In the genomic region with DNA sequence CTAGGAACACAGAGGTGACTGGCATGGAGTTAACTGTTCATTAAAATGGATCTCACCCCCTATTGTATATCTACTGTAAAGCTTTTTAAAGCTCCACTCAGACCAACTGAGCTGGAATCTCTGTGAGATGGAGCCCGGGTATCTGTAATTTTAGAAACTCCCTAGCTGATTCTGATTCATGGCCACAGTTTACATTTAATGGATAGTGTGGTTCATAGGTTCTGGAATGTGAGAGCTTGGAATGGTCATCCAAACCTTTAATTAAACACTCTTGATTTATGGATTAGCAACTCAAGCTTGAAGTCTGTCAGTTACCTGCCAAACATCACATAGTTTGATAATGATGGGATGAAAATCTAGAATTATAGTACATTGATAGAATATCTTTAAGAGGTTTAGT, we compare ENCODE assay signal across 36 cellular contexts.
DNase-seq lines count a peak whose midpoint lies in the region; ATAC-seq, FAIRE-seq and TF ChIP-seq lines count a peak whose summit lies in the region.
"Had no signal": no experiment of that assay in that cellular context is flagged by ENCODE, and none has a peak within 500 bp of the region (broad histone marks: within the 10 kb centered on the region; RNA-seq: fewer than 3 reads in every experiment).

No MANE protein-coding gene starts in this region.

- H3K4me1 Mint-ChIP-seq in astrocyte (ENCODE audit: low read depth, unreplicated experiment): peaks cover 17% of the 10 kb centered on the region
- H3K4me1 Mint-ChIP-seq: activated B cell treated with CpG ODN at 0.5 μM for 24 hours; activated CD4-positive, alpha-beta T cell treated with anti-CD3 and anti-CD28 coated beads, Interleukin-2, amount 10 ng/mL, durations not matched to agents 7 days and 5 days; CD4-positive, CD25-positive, alpha-beta regulatory T cell; neural crest cell had no signal

- in situ Hi-C loops in IMR-90 (cut with MboI; ENCODE audit: low sequenced_read_pairs): no loop called here

- H2BK120ac ChIP-seq in IMR-90 (ENCODE audit: low read depth, low read length): peak overlapping the region; percentile 83; the same call in 1 of the 2 replicates

- no peaks in the 10 kb centered on the region for H3K27me3 Mint-ChIP-seq in astrocyte (ENCODE audit: low read depth, unreplicated experiment)
- H3K27me3 Mint-ChIP-seq: activated B cell treated with CpG ODN at 0.5 μM for 24 hours; activated CD4-positive, alpha-beta T cell treated with anti-CD3 and anti-CD28 coated beads, Interleukin-2, amount 10 ng/mL, durations not matched to agents 7 days and 5 days; activated naive CD8-positive, alpha-beta T cell; CD4-positive, CD25-positive, alpha-beta regulatory T cell; effector memory CD8-positive, alpha-beta T cell had no signal

- no peak overlapping the region; the same call in 1 of the 2 replicates for H3K56ac ChIP-seq in IMR-90 (ENCODE audit: extremely low read depth, insufficient read depth, low read length)

- H3K27ac ChIP-seq in IMR-90 (ENCODE audit: insufficient read depth, low read length): no peak overlapping the region
- H3K27ac ChIP-seq in astrocyte (ENCODE audit: low read depth, low read length): no peak overlapping the region
- H3K27ac ChIP-seq: A549, ascending aorta, left lung, pancreas, right atrium auricular region, SK-N-MC, thoracic aorta had no signal

- intact Hi-C loops in IMR-90 (cut with micrococcal nuclease): no loop called here

- H3K9me3 Mint-ChIP-seq in astrocyte (ENCODE audit: unreplicated experiment): no peaks in the 10 kb centered on the region
- H3K9me3 Mint-ChIP-seq: activated CD4-positive, alpha-beta T cell treated with anti-CD3 and anti-CD28 coated beads, Interleukin-2, amount 10 ng/mL, durations not matched to agents 7 days and 5 days; neural crest cell had no signal

- H3K9me1 ChIP-seq in IMR-90 (ENCODE audit: insufficient read depth, low read length): no peaks in the 10 kb centered on the region; the same call in 1 of the 2 replicates

- H4K91ac ChIP-seq in IMR-90 (ENCODE audit: insufficient read depth, low read depth, low read length): peak overlapping the region; percentile 53; the same call in 1 of the 2 replicates

- DNase-seq in Daoy (ENCODE audit: low read depth): peak; percentile 66
- DNase-seq in IMR-90: peak; percentile 67
- peak; percentile 35 for DNase-seq in astrocyte (ENCODE audit: low read depth)
- DNase-seq in iris pigment epithelial cell (ENCODE audit: low read depth): peak; percentile 49
- DNase-seq in OCI-M2 (lab: John Stamatoyannopoulos, UW; ENCODE audit: unreplicated experiment): no peak
- no peak for DNase-seq in urothelium cell line (ENCODE audit: low spot score)
- no peak for DNase-seq in NCI-H526 treated with DMSO at 0.1 percent for 48 hours (lab: John Stamatoyannopoulos, UW)
- DNase-seq: activated B cell treated with CpG ODN at 0.5 μM for 24 hours; activated CD4-positive, alpha-beta T cell treated with anti-CD3 and anti-CD28 coated beads, Interleukin-2, amount 10 ng/mL, durations not matched to agents 7 days and 5 days; activated effector memory CD4-positive, alpha-beta T cell treated with anti-CD3 and anti-CD28 coated beads, Interleukin-2, amount 50 U/mL, for 16 hours; AML-193; caudate nucleus; CD4-positive, CD25-positive, alpha-beta regulatory T cell; effector memory CD8-positive, alpha-beta T cell; H7; hippocampal formation; Kasumi-1; left lung; NCI-H146; NCI-H345; NCI-H774; pancreas; stimulated activated naive CD8-positive, alpha-beta T cell treated with anti-CD3 and anti-CD28 coated beads, Interleukin-15, Interleukin-2, amounts not matched to agents 100 U/mL and 50 U/mL, for 24 hours; T-helper 1 cell had no signal

- no peak overlapping the region; the same call in 1 of the 2 replicates for H2BK20ac ChIP-seq in IMR-90 (ENCODE audit: low read depth, low read length)

- H4K20me1 ChIP-seq in IMR-90 (ENCODE audit: insufficient read depth, low read length) (no peaks in the 10 kb centered on the region), astrocyte (ENCODE audit: insufficient read depth, low read length) (no peaks in the 10 kb centered on the region)

- H3K4ac ChIP-seq in IMR-90 (ENCODE audit: low read depth, low read length): peak overlapping the region; percentile 88; the same call in 1 of the 2 replicates

- no peak for FAIRE-seq in astrocyte (lab: Jason Lieb, UNC)
- FAIRE-seq in urothelium cell line (lab: Jason Lieb, UNC): no peak
- FAIRE-seq: A549, GM12892, HepG2, pancreas had no signal

- H2AFZ ChIP-seq in IMR-90 (replicated peaks; ENCODE audit: low read length, poor library complexity) (no peak overlapping the region), astrocyte (ENCODE audit: low read depth, low read length) (no peak overlapping the region)

- no peak overlapping the region for H2AK5ac ChIP-seq in IMR-90 (ENCODE audit: low read depth, low read length)

- H3K36me3 Mint-ChIP-seq in astrocyte (ENCODE audit: low read depth, unreplicated experiment): no peaks in the 10 kb centered on the region
- H3K36me3 Mint-ChIP-seq: activated naive CD8-positive, alpha-beta T cell; CD4-positive, CD25-positive, alpha-beta regulatory T cell had no signal

- H2BK5ac ChIP-seq in IMR-90 (ENCODE audit: low read depth, low read length, poor library complexity, severe bottlenecking): peak overlapping the region; percentile 75

- H3K4me3 Mint-ChIP-seq in astrocyte (ENCODE audit: unreplicated experiment): no peak overlapping the region
- H3K4me3 Mint-ChIP-seq: activated B cell treated with CpG ODN at 0.5 μM for 24 hours; activated CD4-positive, alpha-beta T cell treated with anti-CD3 and anti-CD28 coated beads, Interleukin-2, amount 10 ng/mL, durations not matched to agents 7 days and 5 days; activated naive CD8-positive, alpha-beta T cell; CD4-positive, CD25-positive, alpha-beta regulatory T cell; effector memory CD8-positive, alpha-beta T cell; neural crest cell had no signal

- POLR2A ChIA-PET in IMR-90 (lab: Charles Lee; ENCODE audit: unreplicated experiment): no interaction called here

- H3K27me3 ChIP-seq in IMR-90 (ENCODE audit: control insufficient read depth, insufficient read depth, low read length) (no peaks in the 10 kb centered on the region), astrocyte (ENCODE audit: insufficient read depth, low read length) (no peaks in the 10 kb centered on the region)
- H3K27me3 ChIP-seq: ascending aorta, left lung, pancreas, right atrium auricular region had no signal

- H3K4me1 ChIP-seq in IMR-90 (ENCODE audit: control insufficient read depth, insufficient read depth, low read length): peaks cover 7% of the 10 kb centered on the region
- H3K4me1 ChIP-seq in astrocyte (ENCODE audit: insufficient read depth, low read length): no peaks in the 10 kb centered on the region
- H3K4me1 ChIP-seq: A549, ascending aorta, left lung, pancreas, right atrium auricular region had no signal

- H3K4me3 ChIP-seq in IMR-90 (ENCODE audit: insufficient read depth, low read depth, low read length) (no peak overlapping the region), astrocyte (ENCODE audit: insufficient read depth, low read depth, low read length) (no peak overlapping the region)
- H3K4me3 ChIP-seq: A549, ascending aorta, left lung, pancreas, right atrium auricular region, SK-N-MC, smooth muscle cell, thoracic aorta had no signal

- no peak overlapping the region for H3K27ac Mint-ChIP-seq in astrocyte (ENCODE audit: unreplicated experiment)
- H3K27ac Mint-ChIP-seq: activated B cell treated with CpG ODN at 0.5 μM for 24 hours; activated CD4-positive, alpha-beta T cell treated with anti-CD3 and anti-CD28 coated beads, Interleukin-2, amount 10 ng/mL, durations not matched to agents 7 days and 5 days; activated naive CD8-positive, alpha-beta T cell; CD4-positive, CD25-positive, alpha-beta regulatory T cell; effector memory CD8-positive, alpha-beta T cell had no signal

- peak overlapping the region; percentile 87; the same call in 1 of the 2 replicates for H3K18ac ChIP-seq in IMR-90 (ENCODE audit: low read depth, low read length)

- H3K9ac ChIP-seq in IMR-90 (ENCODE audit: low read depth, low read length) (no peak overlapping the region), astrocyte (ENCODE audit: low read length) (no peak overlapping the region)

- dilution Hi-C loops in IMR-90 (cut with HindIII; ENCODE audit: low sequenced_read_pairs, unreplicated experiment): no loop called here

- H3K4me2 ChIP-seq in IMR-90 (ENCODE audit: low read depth, low read length) (peak overlapping the region; percentile 48; the same call in 1 of the 2 replicates), astrocyte (ENCODE audit: low read length) (no peak overlapping the region)
- H3K4me2 ChIP-seq: A549, smooth muscle cell had no signal

- no peak for TF ChIP-seq POLR2A in IMR-90 (IDR thresholded peaks at IDR 0.05; ENCODE audit: low read depth, low read length)

- peak overlapping the region in 1 of 2 experiments; percentile 71; a peak in 1 of 4 replicates for H4K8ac ChIP-seq in IMR-90 (ENCODE audit: low read depth in 2 of 2, low read length in 2 of 2)

- CTCF ChIA-PET in IMR-90 (lab: Yijun Ruan, JAX): interaction anchor here (0.7 to 1.7 kb wide), 3 partner anchors 14 to 47 kb away, joined by 3 to 4 read pairs (median 4); no protein-coding TSS in a partner anchor

- no peaks in the 10 kb centered on the region for H3K79me2 ChIP-seq in astrocyte (ENCODE audit: insufficient read depth, low read length)

- TF ChIP-seq RAD21 in IMR-90 (IDR thresholded peaks at IDR 0.05; ENCODE audit: low read length): no peak

- H3K36me3 ChIP-seq in IMR-90 (ENCODE audit: control insufficient read depth, insufficient read depth, low read length): no peaks in the 10 kb centered on the region
- H3K36me3 ChIP-seq in astrocyte (ENCODE audit: insufficient read depth, low read length): no peaks in the 10 kb centered on the region
- H3K36me3 ChIP-seq: ascending aorta, left lung, pancreas, right atrium auricular region, thoracic aorta had no signal

- no peak overlapping the region for H3K14ac ChIP-seq in IMR-90 (replicated peaks; ENCODE audit: low read depth, low read length)

- no peak overlapping the region for H3K23ac ChIP-seq in IMR-90 (ENCODE audit: low read depth, low read length)

- H2BK15ac ChIP-seq in IMR-90 (ENCODE audit: low read depth, low read length): no peak overlapping the region

- H3K9me3 ChIP-seq in IMR-90 (ENCODE audit: control insufficient read depth, insufficient read depth, low read length) (no peaks in the 10 kb centered on the region), astrocyte (ENCODE audit: insufficient read depth, low read depth, low read length) (no peaks in the 10 kb centered on the region)
- H3K9me3 ChIP-seq: A549, ascending aorta, pancreas, right atrium auricular region, thoracic aorta had no signal

- peak overlapping the region; percentile 84; the same call in 1 of the 2 replicates for H4K5ac ChIP-seq in IMR-90 (ENCODE audit: low read depth, low read length)

- no peaks in the 10 kb centered on the region for H3K79me1 ChIP-seq in IMR-90 (ENCODE audit: low read depth in 1 of 2, low read length in 2 of 2)

- WGBS in IMR-90 (ENCODE audit: extremely low coverage in 2 of 2, insufficient read length in 1 of 2), 2 experiments: no CpG with 5 or more reads among the region's 1 CpG

- H2AK9ac ChIP-seq in IMR-90 (replicated peaks; ENCODE audit: low read depth, low read length, poor library complexity): no peak overlapping the region

- ATAC-seq in IMR-90 (ENCODE audit: low read depth) (peak; percentile 97), HG03342 (IDR thresholded peaks at IDR 0.05; ENCODE audit: unreplicated experiment) (no peak)
- ATAC-seq: A549; effector memory CD8-positive, alpha-beta T cell; esophagus mucosa; HepG2; left lung; pancreas; stimulated activated naive CD8-positive, alpha-beta T cell treated with anti-CD3 and anti-CD28 coated beads, Interleukin-15, Interleukin-2, amounts not matched to agents 100 U/mL and 50 U/mL, for 24 hours had no signal

- BruUV-seq in IMR-90 (replicated peaks; lab: Mats Ljungman, UMichigan): no TSS peak

- TF ChIP-seq CTCF in IMR-90 (conservative IDR thresholded peaks at IDR 0.05; ENCODE audit: low read depth, low read length): no peak
- TF ChIP-seq CTCF in astrocyte (IDR thresholded peaks at IDR 0.05; ENCODE audit: insufficient read depth, low read depth, low read length): no peak

Comparison
In these comparisons a context has a peak if more than half of its experiments do, and no peak if none do; other contexts are left out.
1. DNase-seq: peak in Daoy (single experiment), IMR-90 (single experiment), astrocyte (single experiment) and iris pigment epithelial cell (single experiment); none in OCI-M2 (single experiment), urothelium cell line (single experiment) and NCI-H526 treated with DMSO at 0.1 percent for 48 hours (single experiment).